In the genomic region with DNA sequence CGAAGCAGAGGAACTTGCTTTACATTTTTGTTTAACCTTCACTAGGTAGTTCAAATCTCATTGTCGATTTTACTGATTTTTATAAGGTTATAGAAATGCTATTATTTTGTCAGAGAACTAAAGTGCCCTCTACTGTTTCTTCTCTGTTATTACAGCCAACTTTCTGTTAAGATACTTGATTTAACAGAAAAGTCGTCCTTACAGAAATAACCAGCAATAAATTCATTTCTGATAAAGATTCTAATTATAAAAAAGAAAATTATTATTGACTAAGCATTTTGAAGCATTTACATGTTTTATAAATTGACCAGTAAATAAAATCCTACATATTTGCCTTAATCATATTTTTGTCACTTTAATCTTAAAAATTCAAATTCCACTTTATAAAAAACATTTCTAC, we compare ENCODE assay signal across 9 cellular contexts.
DNase-seq lines count a peak whose midpoint lies in the region; ATAC-seq and TF ChIP-seq lines count a peak whose summit lies in the region.
"Had no signal": no experiment of that assay in that cellular context is flagged by ENCODE, and none has a peak within 500 bp of the region (broad histone marks: within the 10 kb centered on the region; RNA-seq: fewer than 3 reads in every experiment).

No MANE protein-coding gene starts in this region.

- intact Hi-C loops in heart left ventricle (cut with DNase I) = loop anchor here (1.0 to 10.0 kb wide), 6 partner anchors 62 to 162 kb away; a partner anchor contains a TSS
- intact Hi-C loops in cardiac septum (cut with DNase I) = loop anchor here (5.0 kb wide), 2 partner anchors 62 to 152 kb away; a partner anchor contains a TSS

- no peaks in the 10 kb centered on the region for H3K36me3 ChIP-seq in heart left ventricle
- H3K36me3 ChIP-seq in effector memory CD4-positive, alpha-beta T cell (ENCODE audit: control insufficient read depth, insufficient read depth, low read length) = no peaks in the 10 kb centered on the region

- WGBS in heart left ventricle, 4 donors = 22 to 29% (median 26%) methylated on average over 3 of the region's 3 CpGs

- peaks cover 1% of the 10 kb centered on the region for H3K9me3 Mint-ChIP-seq in neural crest cell
- H3K9me3 Mint-ChIP-seq: activated naive CD4-positive, alpha-beta T cell treated with anti-CD3 and anti-CD28 coated beads, Interleukin-2, amount 50 U/mL, for 24 hours had no signal

- peak; percentile 57 to 89 (median 75) for TF ChIP-seq CTCF in heart left ventricle (IDR thresholded peaks at IDR 0.05)
- peak; percentile 34 for TF ChIP-seq CTCF in coronary artery (IDR thresholded peaks at IDR 0.05)
- TF ChIP-seq CTCF in neural crest cell (conservative IDR thresholded peaks at IDR 0.05) = peak; percentile 86

- H3K4me3 ChIP-seq in heart left ventricle (no peak overlapping the region), coronary artery (no peak overlapping the region)
- no peak overlapping the region for H3K4me3 ChIP-seq in effector memory CD4-positive, alpha-beta T cell (ENCODE audit: insufficient read depth, low read depth, low read length, poor library complexity, severe bottlenecking)

- H3K27ac ChIP-seq in heart left ventricle = peak overlapping the region in 9 of 12 donors; percentile 43 to 75 (median 57)
- no peak overlapping the region for H3K27ac ChIP-seq in coronary artery
- H3K27ac ChIP-seq in effector memory CD4-positive, alpha-beta T cell (ENCODE audit: insufficient read depth, low read length, poor library complexity, severe bottlenecking) = no peak overlapping the region

- H3K9me3 ChIP-seq in heart left ventricle (no peaks in the 10 kb centered on the region), T-helper 17 cell (ENCODE audit: control insufficient read depth, low read length, poor library complexity, severe bottlenecking) (no peaks in the 10 kb centered on the region)
- no peaks in the 10 kb centered on the region for H3K9me3 ChIP-seq in effector memory CD4-positive, alpha-beta T cell (ENCODE audit: control insufficient read depth, low read length)

- TF ChIP-seq POLR2A in heart left ventricle (IDR thresholded peaks at IDR 0.05) = no peak

- H3K36me3 Mint-ChIP-seq in neural crest cell (ENCODE audit: low read depth) = peaks cover 5% of the 10 kb centered on the region
- no peaks in the 10 kb centered on the region for H3K36me3 Mint-ChIP-seq in T-helper 17 cell (ENCODE audit: low read depth)
- H3K36me3 Mint-ChIP-seq: activated naive CD4-positive, alpha-beta T cell treated with anti-CD3 and anti-CD28 coated beads, Interleukin-2, amount 50 U/mL, for 24 hours had no signal

- peaks cover 0 to 34% (median 18%) of the 10 kb centered on the region in 12 donors for H3K4me1 ChIP-seq in heart left ventricle
- H3K4me1 ChIP-seq in effector memory CD4-positive, alpha-beta T cell (ENCODE audit: control insufficient read depth, insufficient read depth, low read length, poor library complexity, severe bottlenecking) = no peaks in the 10 kb centered on the region

- peaks cover 25% of the 10 kb centered on the region for H3K4me1 Mint-ChIP-seq in neural crest cell
- peaks cover 8% of the 10 kb centered on the region for H3K4me1 Mint-ChIP-seq in T-helper 17 cell
- H3K4me1 Mint-ChIP-seq: activated naive CD4-positive, alpha-beta T cell treated with anti-CD3 and anti-CD28 coated beads, Interleukin-2, amount 50 U/mL, for 24 hours had no signal

- peak in 1 of 4 donors; percentile 43 for ATAC-seq in heart left ventricle
- no peak for ATAC-seq in T-helper 17 cell
- no peak for ATAC-seq in HG03469 (IDR thresholded peaks at IDR 0.05; ENCODE audit: unreplicated experiment)

- H3K4me3 Mint-ChIP-seq in neural crest cell (no peak overlapping the region), T-helper 17 cell (no peak overlapping the region)
- H3K4me3 Mint-ChIP-seq: activated naive CD4-positive, alpha-beta T cell treated with anti-CD3 and anti-CD28 coated beads, Interleukin-2, amount 50 U/mL, for 24 hours had no signal

- H3K27me3 Mint-ChIP-seq in neural crest cell (ENCODE audit: low read depth) (no peaks in the 10 kb centered on the region), T-helper 17 cell (peaks cover 15% of the 10 kb centered on the region)
- H3K27me3 Mint-ChIP-seq: activated naive CD4-positive, alpha-beta T cell treated with anti-CD3 and anti-CD28 coated beads, Interleukin-2, amount 50 U/mL, for 24 hours had no signal

- H3K27me3 ChIP-seq in heart left ventricle = no peaks in the 10 kb centered on the region
- no peaks in the 10 kb centered on the region for H3K27me3 ChIP-seq in effector memory CD4-positive, alpha-beta T cell (replicated peaks; ENCODE audit: control insufficient read depth, insufficient read depth, low read length, poor library complexity, severe bottlenecking)

- DNase-seq in heart left ventricle = no peak
- no peak for DNase-seq in cardiac septum (ENCODE audit: low spot score)
- peak; percentile 73 for DNase-seq in NCI-H748 treated with DMSO at 0.1 percent for 48 hours (lab: John Stamatoyannopoulos, UW)
- no peak for DNase-seq in coronary artery (ENCODE audit: low spot score)
- no peak for DNase-seq in neural crest cell (ENCODE audit: low read depth, low spot score)
- DNase-seq in T-helper 17 cell = no peak
- DNase-seq in effector memory CD4-positive, alpha-beta T cell = no peak

- H3K27ac Mint-ChIP-seq in neural crest cell (ENCODE audit: unreplicated experiment) = no peak overlapping the region
- H3K27ac Mint-ChIP-seq in T-helper 17 cell = no peak overlapping the region
- H3K27ac Mint-ChIP-seq: activated naive CD4-positive, alpha-beta T cell treated with anti-CD3 and anti-CD28 coated beads, Interleukin-2, amount 50 U/mL, for 24 hours had no signal

Comparison
In these comparisons a context has a peak if more than half of its experiments do, and no peak if none do; other contexts are left out.
1. H3K27ac ChIP-seq: peak in heart left ventricle (9 of 12); none in coronary artery (0 of 2) and effector memory CD4-positive, alpha-beta T cell (single experiment).
2. CTCF ChIP-seq: peak in every context shown above with its lines; median percentile 86 in neural crest cell; 75 in heart left ventricle; 34 in coronary artery.